In genomic region chr6:55445648-55446204, GRCh38 we compare ENCODE assay signal across 8 cellular contexts.
DNase-seq lines count a peak whose midpoint lies in the region; ATAC-seq and TF ChIP-seq lines count a peak whose summit lies in the region.

No MANE protein-coding gene starts in this region.

- in situ Hi-C loops in HAP-1 (cut with MboI; ENCODE audit: low sequenced_read_pairs): no loop called here

- peaks cover 11% of the 10 kb centered on the region for H3K9me3 Mint-ChIP-seq in CD8-positive, alpha-beta T cell
- no peaks in the 10 kb centered on the region for H3K9me3 Mint-ChIP-seq in glutamatergic neuron (ENCODE audit: unreplicated experiment)

- no peak overlapping the region for H3K4me2 ChIP-seq in SK-N-SH

- DNase-seq in CD8-positive, alpha-beta T cell: no peak
- DNase-seq in HAP-1 (ENCODE audit: low spot score in 2 of 2) (peak; percentile 17 to 26), SK-N-SH (peak; percentile 16), glutamatergic neuron (no peak), vagina (ENCODE audit: extremely low spot score in 2 of 2) (no peak), NCI-H345 (lab: John Stamatoyannopoulos, UW) (no peak), left colon (no peak)

- no peaks in the 10 kb centered on the region for H3K4me1 Mint-ChIP-seq in CD8-positive, alpha-beta T cell (ENCODE audit: low read depth)
- no peaks in the 10 kb centered on the region for H3K4me1 Mint-ChIP-seq in glutamatergic neuron (ENCODE audit: low read depth, unreplicated experiment)

- 0% methylated on average over 1 of the region's 1 CpG for WGBS in SK-N-SH (ENCODE audit: low lambda C conversion rate)

- peak; percentile 5 for TF ChIP-seq CTCF in CD8-positive, alpha-beta T cell (IDR thresholded peaks at IDR 0.05)
- peak; percentile 78 for TF ChIP-seq CTCF in SK-N-SH (IDR thresholded peaks at IDR 0.05)
- TF ChIP-seq CTCF in glutamatergic neuron (IDR thresholded peaks at IDR 0.05; ENCODE audit: partially characterized antibody, unreplicated experiment): peak; percentile 78
- peak; percentile 11 to 46 (median 44) for TF ChIP-seq CTCF in vagina (IDR thresholded peaks at IDR 0.05)

- H3K27me3 ChIP-seq in CD8-positive, alpha-beta T cell (ENCODE audit: insufficient read depth, low read length): no peaks in the 10 kb centered on the region
- H3K27me3 ChIP-seq in HAP-1 (ENCODE audit: low read depth): peaks cover 9% of the 10 kb centered on the region
- H3K27me3 ChIP-seq in SK-N-SH (ENCODE audit: insufficient read depth): peaks cover 6% of the 10 kb centered on the region
- no peaks in the 10 kb centered on the region for H3K27me3 ChIP-seq in vagina

- H3K9me3 ChIP-seq in CD8-positive, alpha-beta T cell (ENCODE audit: low read length): no peaks in the 10 kb centered on the region
- no peaks in the 10 kb centered on the region for H3K9me3 ChIP-seq in HAP-1
- H3K9me3 ChIP-seq in SK-N-SH: no peaks in the 10 kb centered on the region
- H3K9me3 ChIP-seq in vagina: no peaks in the 10 kb centered on the region

- no peaks in the 10 kb centered on the region for H3K36me3 Mint-ChIP-seq in CD8-positive, alpha-beta T cell
- H3K36me3 Mint-ChIP-seq in glutamatergic neuron (ENCODE audit: unreplicated experiment): no peaks in the 10 kb centered on the region

- H3K4me3 Mint-ChIP-seq in CD8-positive, alpha-beta T cell: no peak overlapping the region
- no peak overlapping the region for H3K4me3 Mint-ChIP-seq in glutamatergic neuron (ENCODE audit: unreplicated experiment)

- H3K27me3 Mint-ChIP-seq in CD8-positive, alpha-beta T cell (ENCODE audit: low read depth): no peaks in the 10 kb centered on the region
- peaks cover 2% of the 10 kb centered on the region for H3K27me3 Mint-ChIP-seq in glutamatergic neuron (ENCODE audit: unreplicated experiment)

- no peak for TF ChIP-seq POLR2A in vagina (IDR thresholded peaks at IDR 0.05)

- H3K4me1 ChIP-seq in CD8-positive, alpha-beta T cell (ENCODE audit: insufficient read depth, low read length): no peaks in the 10 kb centered on the region
- H3K4me1 ChIP-seq in HAP-1 (no peaks in the 10 kb centered on the region), SK-N-SH (ENCODE audit: control insufficient read depth in 1 of 2, insufficient read depth in 2 of 2, low read depth in 1 of 2, low read length in 1 of 2) (no peaks in the 10 kb centered on the region), vagina (no peaks in the 10 kb centered on the region)

- no peak for TF ChIP-seq EP300 in SK-N-SH (IDR thresholded peaks at IDR 0.05; ENCODE audit: borderline replicate concordance in 1 of 2, low read depth in 1 of 2, low read length in 1 of 2)

- H3K27ac ChIP-seq in CD8-positive, alpha-beta T cell (ENCODE audit: low read depth, low read length): no peak overlapping the region
- H3K27ac ChIP-seq in SK-N-SH (ENCODE audit: low read depth in 2 of 2, low read length in 1 of 2) (no peak overlapping the region), vagina (no peak overlapping the region)

- no peaks in the 10 kb centered on the region for H3K79me2 ChIP-seq in SK-N-SH (ENCODE audit: insufficient read depth)

- H2AFZ ChIP-seq in SK-N-SH (ENCODE audit: low read depth): no peak overlapping the region

- H3K9me2 ChIP-seq in SK-N-SH: 0 out of 2 replicates have a peak, but pooled peaks cover 5% of the 10 kb centered on the region

- no peaks in the 10 kb centered on the region for H4K20me1 ChIP-seq in SK-N-SH (ENCODE audit: insufficient read depth)

- POLR2A ChIA-PET in CD8-positive, alpha-beta T cell (lab: Charles Lee): no interaction called here
- POLR2A ChIA-PET in SK-N-SH (lab: Yijun Ruan, JAX): no interaction called here

- TF ChIP-seq RAD21 in SK-N-SH (IDR thresholded peaks at IDR 0.05; ENCODE audit: low read length): peak; percentile 83

- intact Hi-C loops in CD8-positive, alpha-beta T cell (cut with DNase I, micrococcal nuclease): no loop called here
- intact Hi-C loops in vagina (cut with DNase I): loop anchor here (10.0 kb wide), 1 partner anchor 509 kb away; no protein-coding TSS in a partner anchor
- intact Hi-C loops in left colon (cut with DNase I, micrococcal nuclease): loop anchor here in 1 of 2 donors (5.0 kb wide), 2 partner anchors 507 to 847 kb away; no protein-coding TSS in a partner anchor

- H3K9ac ChIP-seq in SK-N-SH: no peak overlapping the region

- H3K27ac Mint-ChIP-seq in CD8-positive, alpha-beta T cell: no peak overlapping the region
- H3K27ac Mint-ChIP-seq in glutamatergic neuron (ENCODE audit: unreplicated experiment): no peak overlapping the region

- H3K36me3 ChIP-seq in CD8-positive, alpha-beta T cell (ENCODE audit: insufficient read depth, low read length): no peaks in the 10 kb centered on the region
- H3K36me3 ChIP-seq in HAP-1 (replicated peaks) (no peaks in the 10 kb centered on the region), SK-N-SH (replicated peaks in 1 of 2; ENCODE audit: control insufficient read depth in 1 of 2, insufficient read depth in 2 of 2, low read length in 1 of 2) (no peaks in the 10 kb centered on the region), vagina (no peaks in the 10 kb centered on the region)

- H3K4me3 ChIP-seq in CD8-positive, alpha-beta T cell (ENCODE audit: low read depth, low read length): no peak overlapping the region
- H3K4me3 ChIP-seq in HAP-1 (no peak overlapping the region), SK-N-SH (ENCODE audit: low read depth in 2 of 2, low read length in 1 of 2) (no peak overlapping the region), vagina (no peak overlapping the region)

- ATAC-seq in CD8-positive, alpha-beta T cell: no peak
- ATAC-seq in GM19035 (IDR thresholded peaks at IDR 0.05; ENCODE audit: unreplicated experiment) (no peak), left colon (no peak)

- no peaks in the 10 kb centered on the region for H3F3A ChIP-seq in SK-N-SH (replicated peaks; ENCODE audit: insufficient read depth)

- CTCF ChIA-PET in CD8-positive, alpha-beta T cell (lab: Charles Lee): interaction anchor here (0.5 kb wide), 1 partner anchor 138 kb away, joined by 3 read pairs; no protein-coding TSS in a partner anchor
- CTCF ChIA-PET in SK-N-SH (lab: Yijun Ruan, JAX): interaction anchor here (0.6 to 7.7 kb wide), 25 partner anchors 9 to 854 kb away, joined by 3 to 64 read pairs (median 4); no protein-coding TSS in a partner anchor

TF ChIP-seq in SK-N-SH, 30 proteins besides CTCF, POLR2A, EP300 and RAD21:
- TF ChIP-seq SMC3 (IDR thresholded peaks at IDR 0.05; ENCODE audit: low read depth, low read length) (peak; percentile 61), FOSL2 (IDR thresholded peaks at IDR 0.05; ENCODE audit: borderline replicate concordance, low read depth) (no peak)

Comparison
In these comparisons a context has a peak if more than half of its experiments do, and no peak if none do; other contexts are left out.
1. DNase-seq: peak in HAP-1 (2 of 2) and SK-N-SH (single experiment); none in CD8-positive, alpha-beta T cell (0 of 7), glutamatergic neuron (single experiment), vagina (0 of 2), NCI-H345 (single experiment) and left colon (0 of 2).
2. CTCF ChIP-seq: peak in every context shown above with its lines; median percentile 78 in SK-N-SH; 78 in glutamatergic neuron; 44 in vagina; 5 in CD8-positive, alpha-beta T cell.